Comparison of ENCODE assay signal across 32 cellular contexts in genomic region chr1:51790385-51790784, GRCh38.
DNase-seq lines count a peak whose midpoint lies in the region; ATAC-seq, FAIRE-seq and TF ChIP-seq lines count a peak whose summit lies in the region.
"Had no signal": no experiment of that assay in that cellular context is flagged by ENCODE, and none has a peak within 500 bp of the region (broad histone marks: within the 10 kb centered on the region; RNA-seq: fewer than 3 reads in every experiment).

No MANE protein-coding gene starts in this region.

- H3K36me3 ChIP-seq in K562 (ENCODE audit: control insufficient read depth, insufficient read depth, low read length): peaks cover 100% of the 10 kb centered on the region
- peaks cover 18 to 65% of the 10 kb centered on the region in 2 experiments for H3K36me3 ChIP-seq in trophoblast cell (ENCODE audit: control insufficient read depth in 1 of 2, insufficient read depth in 2 of 2, low read length in 2 of 2)
- peaks cover 100% of the 10 kb centered on the region for H3K36me3 ChIP-seq in suprapubic skin

- no peaks in the 10 kb centered on the region for H3K9me3 ChIP-seq in K562 (replicated peaks; ENCODE audit: control insufficient read depth, insufficient read depth, low read depth, low read length)
- no peaks in the 10 kb centered on the region for H3K9me3 ChIP-seq in trophoblast cell (ENCODE audit: insufficient read depth, low read depth, low read length)
- H3K9me3 ChIP-seq in suprapubic skin: no peaks in the 10 kb centered on the region
- H3K9me3 ChIP-seq: ascending aorta, gastroesophageal sphincter, MG63, thyroid gland had no signal

- H3K4ac ChIP-seq in trophoblast cell (ENCODE audit: low read depth, low read length): no peak overlapping the region

- H2BK5ac ChIP-seq in trophoblast cell (ENCODE audit: low read depth, low read length, poor library complexity): no peak overlapping the region

- no peak overlapping the region for H4K91ac ChIP-seq in trophoblast cell (ENCODE audit: low read depth, low read length)

- H3K9ac ChIP-seq in K562 (ENCODE audit: insufficient read depth in 1 of 2, low read depth in 2 of 2, low read length in 2 of 2): no peak overlapping the region
- H3K9ac ChIP-seq in trophoblast cell (ENCODE audit: low read length): no peak overlapping the region

- no peak for TF ChIP-seq RAD21 in K562 (CRISPR knock-in tag; conservative IDR thresholded peaks at IDR 0.05 in 1 of 2, IDR thresholded peaks at IDR 0.05 in 1 of 2)

- TF ChIP-seq POLR2A in GM18951 (IDR thresholded peaks at IDR 0.05; ENCODE audit: extremely low read depth, insufficient read depth, insufficient read length): peak; percentile 46
- TF ChIP-seq POLR2A in K562 (conservative IDR thresholded peaks at IDR 0.05): peak; percentile 43
- TF ChIP-seq POLR2A in suprapubic skin (IDR thresholded peaks at IDR 0.05): no peak

- BruUV-seq in K562 (replicated peaks; lab: Mats Ljungman, UMichigan): no TSS peak

- no peaks in the 10 kb centered on the region for H3K9me3 Mint-ChIP-seq in activated naive CD4-positive, alpha-beta T cell treated with anti-CD3 and anti-CD28 coated beads for 36 hours
- H3K9me3 Mint-ChIP-seq: activated naive CD4-positive, alpha-beta T cell treated with anti-CD3 and anti-CD28 coated beads, Interleukin-2, amount 10 ng/mL, durations not matched to agents 7 days and 5 days; activated T-cell treated with anti-CD3 and anti-CD28 coated beads, Interleukin-2, amount 50 U/mL, for 72 hours; dendritic cell treated with granulocyte-macrophage colony-stimulating factor and Interleukin-4, amounts not matched to agents 40 ng/mL and 50 ng/mL, for 4 days; immature natural killer cell; stimulated activated memory B cell treated with anti-CD40 and anti-IgM and Interleukin-4, amounts not matched to agents 10 μg/mL and 1 μg/mL and 100 μg/mL, for 72 hours had no signal

- no peak overlapping the region for H2BK120ac ChIP-seq in trophoblast cell (ENCODE audit: insufficient read depth, low read length, poor library complexity)

- POLR2A ChIA-PET in K562 (lab: Yijun Ruan, JAX): interaction anchor here (0.6 to 2.3 kb wide), 9 partner anchors 8 to 243 kb away, joined by 3 to 10 read pairs (median 4); no protein-coding TSS in a partner anchor

- no peaks in the 10 kb centered on the region for H3K79me1 ChIP-seq in trophoblast cell (ENCODE audit: low read length)

- H3K36me3 Mint-ChIP-seq in activated naive CD4-positive, alpha-beta T cell treated with anti-CD3 and anti-CD28 coated beads for 36 hours (ENCODE audit: low read depth): peaks cover 25% of the 10 kb centered on the region

- no peak for TF ChIP-seq EP300 in K562 (IDR thresholded peaks at IDR 0.05; ENCODE audit: low read length)
- TF ChIP-seq EP300 in suprapubic skin (IDR thresholded peaks at IDR 0.05): no peak

- no peak overlapping the region for H3K4me2 ChIP-seq in K562 (ENCODE audit: insufficient read depth, low read length)
- H3K4me2 ChIP-seq in trophoblast cell (ENCODE audit: low read length): no peak overlapping the region

- TF ChIP-seq CTCF in K562 (IDR thresholded peaks at IDR 0.05 in 2 of 3, conservative IDR thresholded peaks at IDR 0.05 in 1 of 3; ENCODE audit: insufficient read depth in 2 of 3, low read depth in 1 of 3, low read length in 3 of 3) (no peak), suprapubic skin (IDR thresholded peaks at IDR 0.05) (no peak)

- in situ Hi-C loops in GM18951 (cut with MboI; ENCODE audit: low sequenced_read_pairs, unreplicated experiment) (no loop called here), K562 (cut with MboI) (no loop called here)

- intact Hi-C loops in activated naive CD4-positive, alpha-beta T cell treated with anti-CD3 and anti-CD28 coated beads for 36 hours (cut with micrococcal nuclease): no loop called here
- intact Hi-C loops in K562 (cut with micrococcal nuclease): loop anchor here (10.0 kb wide), 1 partner anchor 214 kb away; no protein-coding TSS in a partner anchor

- H4K20me1 ChIP-seq in K562 (replicated peaks; ENCODE audit: control insufficient read depth, insufficient read depth, low read length): no peaks in the 10 kb centered on the region

- H2AK5ac ChIP-seq in trophoblast cell (ENCODE audit: low read length): no peak overlapping the region

- no peaks in the 10 kb centered on the region for H3K9me1 ChIP-seq in K562 (ENCODE audit: control insufficient read depth, insufficient read depth, low read length)

- no peak overlapping the region for H4K8ac ChIP-seq in trophoblast cell (ENCODE audit: low read depth, low read length)

- no peak overlapping the region for H4K12ac ChIP-seq in trophoblast cell (ENCODE audit: low read depth, low read length)

- no peak for DNase-seq in activated naive CD4-positive, alpha-beta T cell treated with anti-CD3 and anti-CD28 coated beads for 36 hours
- no peak for DNase-seq in activated naive CD4-positive, alpha-beta T cell treated with anti-CD3 and anti-CD28 coated beads, Interleukin-2, amount 50 U/mL, for 16 hours
- DNase-seq in K562 (ENCODE audit: extremely low read depth in 1 of 4, low spot score in 3 of 4) (no peak), trophoblast cell (no peak), amniotic stem cell (lab: John Stamatoyannopoulos, UW) (no peak), suprapubic skin (ENCODE audit: low spot score in 2 of 2) (no peak)
- DNase-seq: activated CD4-positive, alpha-beta T cell treated with anti-CD3 and anti-CD28 coated beads for 36 hours; activated naive CD4-positive, alpha-beta T cell treated with anti-CD3 and anti-CD28 coated beads, Interleukin-2, amount 10 ng/mL, durations not matched to agents 7 days and 5 days; activated T-cell treated with anti-CD3 and anti-CD28 coated beads, Interleukin-2, amount 50 U/mL, for 72 hours; AML-193; central memory CD4-positive, alpha-beta T cell; DMS53; hypothalamus; immature natural killer cell; KBM-7; left colon; MG63; NCI-H2029 treated with DMSO at 0.1 percent for 48 hours; NCI-H226; stimulated activated CD4-positive, alpha-beta T cell treated with anti-CD3 and anti-CD28 coated beads, Interleukin-4, amount 100 ng/mL, for 24 hours; thyroid gland had no signal

- H3K4me1 Mint-ChIP-seq in activated naive CD4-positive, alpha-beta T cell treated with anti-CD3 and anti-CD28 coated beads for 36 hours (ENCODE audit: low read depth): peaks cover 11% of the 10 kb centered on the region
- H3K4me1 Mint-ChIP-seq: immature natural killer cell; stimulated activated memory B cell treated with anti-CD40 and anti-IgM and Interleukin-4, amounts not matched to agents 10 μg/mL and 1 μg/mL and 100 μg/mL, for 72 hours had no signal

- peak overlapping the region; percentile 10 for H3K27ac Mint-ChIP-seq in activated naive CD4-positive, alpha-beta T cell treated with anti-CD3 and anti-CD28 coated beads for 36 hours
- H3K27ac Mint-ChIP-seq: dendritic cell treated with granulocyte-macrophage colony-stimulating factor and Interleukin-4, amounts not matched to agents 40 ng/mL and 50 ng/mL, for 4 days; stimulated activated memory B cell treated with anti-CD40 and anti-IgM and Interleukin-4, amounts not matched to agents 10 μg/mL and 1 μg/mL and 100 μg/mL, for 72 hours had no signal

- H2AFZ ChIP-seq in K562 (ENCODE audit: low read depth, low read length) (no peak overlapping the region), trophoblast cell (ENCODE audit: insufficient read depth, low read length, poor library complexity) (no peak overlapping the region)

- no peak overlapping the region for H3K27ac ChIP-seq in K562 (ENCODE audit: extremely low read depth, low read depth, low read length)
- H3K27ac ChIP-seq in trophoblast cell (ENCODE audit: low read depth, low read length): no peak overlapping the region
- H3K27ac ChIP-seq in suprapubic skin: no peak overlapping the region
- H3K27ac ChIP-seq: gastroesophageal sphincter, thyroid gland had no signal

- ATAC-seq in K562 (peak; percentile 10), HG03520 (IDR thresholded peaks at IDR 0.05; ENCODE audit: unreplicated experiment) (no peak)
- ATAC-seq: activated CD4-positive, alpha-beta T cell treated with anti-CD3 and anti-CD28 coated beads for 36 hours; activated T-cell treated with anti-CD3 and anti-CD28 coated beads, Interleukin-2, amount 50 U/mL, for 72 hours; gastroesophageal sphincter; left colon; sciatic nerve; SK-N-SH treated with all-trans-retinoic acid at 6 μM for 48 hours; stimulated activated memory B cell treated with anti-CD40 and anti-IgM and Interleukin-4, amounts not matched to agents 10 μg/mL and 1 μg/mL and 100 μg/mL, for 72 hours had no signal

- H3K4me1 ChIP-seq in K562 (replicated peaks in 1 of 2; ENCODE audit: control insufficient read depth in 2 of 2, insufficient read depth in 2 of 2, low read length in 2 of 2) (no peaks in the 10 kb centered on the region), trophoblast cell (ENCODE audit: control insufficient read depth in 1 of 2, insufficient read depth in 2 of 2, low read length in 2 of 2) (peaks cover 0 to 5% of the 10 kb centered on the region in 2 experiments), suprapubic skin (no peaks in the 10 kb centered on the region)
- H3K4me1 ChIP-seq: ascending aorta, gastroesophageal sphincter, thyroid gland had no signal

- H3K4me3 Mint-ChIP-seq in activated naive CD4-positive, alpha-beta T cell treated with anti-CD3 and anti-CD28 coated beads for 36 hours: no peak overlapping the region
- H3K4me3 Mint-ChIP-seq: activated CD4-positive, alpha-beta T cell treated with anti-CD3 and anti-CD28 coated beads for 36 hours; activated naive CD4-positive, alpha-beta T cell treated with anti-CD3 and anti-CD28 coated beads, Interleukin-2, amount 10 ng/mL, durations not matched to agents 7 days and 5 days; activated T-cell treated with anti-CD3 and anti-CD28 coated beads, Interleukin-2, amount 50 U/mL, for 72 hours; dendritic cell treated with granulocyte-macrophage colony-stimulating factor and Interleukin-4, amounts not matched to agents 40 ng/mL and 50 ng/mL, for 4 days; immature natural killer cell; stimulated activated memory B cell treated with anti-CD40 and anti-IgM and Interleukin-4, amounts not matched to agents 10 μg/mL and 1 μg/mL and 100 μg/mL, for 72 hours had no signal

- H3K4me3 ChIP-seq in K562 (no peak overlapping the region), trophoblast cell (ENCODE audit: low read depth, low read length) (no peak overlapping the region), suprapubic skin (no peak overlapping the region)
- H3K4me3 ChIP-seq: ascending aorta, gastroesophageal sphincter, MG63, thyroid gland had no signal

- 98% methylated on average over 6 of the region's 6 CpGs for WGBS in K562 (ENCODE audit: insufficient coverage, low coverage, missing lambda C conversion rate)
- WGBS in trophoblast cell (ENCODE audit: extremely low coverage, insufficient coverage, insufficient read length): no CpG with 5 or more reads among the region's 6 CpGs
- WGBS in suprapubic skin: 90% methylated on average over 6 of the region's 6 CpGs

- no peaks in the 10 kb centered on the region for H3K27me3 ChIP-seq in K562 (ENCODE audit: control insufficient read depth in 2 of 2, insufficient read depth in 2 of 2, low read length in 2 of 2)
- no peaks in the 10 kb centered on the region for H3K27me3 ChIP-seq in trophoblast cell (ENCODE audit: insufficient read depth, low read length)
- H3K27me3 ChIP-seq in suprapubic skin: no peaks in the 10 kb centered on the region
- H3K27me3 ChIP-seq: ascending aorta, gastroesophageal sphincter, MG63, thyroid gland had no signal

- CTCF ChIA-PET in activated naive CD4-positive, alpha-beta T cell treated with anti-CD3 and anti-CD28 coated beads for 36 hours (lab: Charles Lee): interaction anchor here (0.6 to 2.3 kb wide), 3 partner anchors 10 to 191 kb away, joined by 3 to 10 read pairs (median 3); no protein-coding TSS in a partner anchor
- CTCF ChIA-PET in K562 (lab: Yijun Ruan, JAX; ENCODE audit: low intra/inter-chr PET ratio): no interaction called here

- H3K14ac ChIP-seq in trophoblast cell (ENCODE audit: low read length): no peak overlapping the region

- H3K18ac ChIP-seq in trophoblast cell (ENCODE audit: low read length): no peak overlapping the region

- no peak overlapping the region for H3K23ac ChIP-seq in trophoblast cell (ENCODE audit: low read length)

- FAIRE-seq in K562 (lab: Jason Lieb, UNC): no peak
- FAIRE-seq: A204.1, endometrium, GM19239 had no signal

- H3K79me2 ChIP-seq in K562 (ENCODE audit: control insufficient read depth, insufficient read depth, low read length): no peaks in the 10 kb centered on the region
- no peaks in the 10 kb centered on the region for H3K79me2 ChIP-seq in trophoblast cell (ENCODE audit: control insufficient read depth, insufficient read depth, low read length, poor library complexity)

- peak overlapping the region; percentile 34 for H2BK12ac ChIP-seq in trophoblast cell (ENCODE audit: low read length)

- no peaks in the 10 kb centered on the region for H3K27me3 Mint-ChIP-seq in activated naive CD4-positive, alpha-beta T cell treated with anti-CD3 and anti-CD28 coated beads for 36 hours (ENCODE audit: low read depth)
- H3K27me3 Mint-ChIP-seq: activated CD4-positive, alpha-beta T cell treated with anti-CD3 and anti-CD28 coated beads for 36 hours; activated naive CD4-positive, alpha-beta T cell treated with anti-CD3 and anti-CD28 coated beads, Interleukin-2, amount 10 ng/mL, durations not matched to agents 7 days and 5 days; dendritic cell treated with granulocyte-macrophage colony-stimulating factor and Interleukin-4, amounts not matched to agents 40 ng/mL and 50 ng/mL, for 4 days; stimulated activated memory B cell treated with anti-CD40 and anti-IgM and Interleukin-4, amounts not matched to agents 10 μg/mL and 1 μg/mL and 100 μg/mL, for 72 hours had no signal

Comparison
In these comparisons a context has a peak if more than half of its experiments do, and no peak if none do; other contexts are left out.
1. POLR2A ChIP-seq: peak in GM18951 (single experiment) and K562 (single experiment); none in suprapubic skin (0 of 2).